In the genomic region with DNA sequence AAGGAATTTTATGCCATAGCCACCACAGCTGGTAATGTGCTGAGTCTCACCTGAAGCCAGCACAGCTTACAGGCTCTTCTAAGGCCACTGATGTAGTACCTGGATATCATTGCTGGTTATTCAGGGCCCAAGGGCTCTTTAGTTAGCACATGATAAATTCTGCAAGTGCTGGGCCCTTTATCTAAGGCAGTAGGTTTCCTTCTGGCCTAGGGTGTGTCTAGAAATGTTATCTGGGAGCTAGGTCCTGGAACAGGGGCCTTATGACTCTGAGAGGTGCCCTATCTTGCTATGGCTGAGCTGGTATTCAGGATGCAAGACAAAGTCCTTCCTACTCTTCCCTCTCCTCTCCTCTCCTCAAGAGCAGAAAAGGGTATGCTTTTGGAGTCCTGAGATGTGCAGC, we compare ENCODE assay signal across 20 cellular contexts.
"Had no signal": no experiment of that assay in that cellular context is flagged by ENCODE, and none has a peak within 500 bp of the region (broad histone marks: within the 10 kb centered on the region; RNA-seq: fewer than 3 reads in every experiment).

No MANE protein-coding gene starts in this region.

- H3K27me3 ChIP-seq: neural progenitor cell, ovary, tibial nerve, uterus had no signal

- H2AFZ ChIP-seq: neural progenitor cell had no signal

- H3K4me1 ChIP-seq: left ventricle myocardium inferior, neural progenitor cell, prostate gland, tibial nerve, uterus had no signal

- ATAC-seq: natural killer cell; right cardiac atrium; sciatic nerve; stimulated activated effector memory CD8-positive, alpha-beta T cell treated with anti-CD3 and anti-CD28 coated beads, Interleukin-12 subunit alpha, Interleukin-12 subunit beta, amount 100 ng/mL, for 72 hours; stimulated activated naive CD8-positive, alpha-beta T cell treated with anti-CD3 and anti-CD28 coated beads, Interleukin-15, amount 100 ng/mL, for 72 hours had no signal

- H3K27ac ChIP-seq: left ventricle myocardium inferior, neural progenitor cell, ovary, prostate gland, skin epidermis, tibial nerve, uterus had no signal

- H3K36me3 ChIP-seq: left ventricle myocardium inferior, neural progenitor cell, ovary, prostate gland, tibial nerve, uterus had no signal

- H3K4me2 ChIP-seq: neural progenitor cell had no signal

- DNase-seq: left ventricle myocardium inferior; naive B cell; natural killer cell; nephron progenitor cell; ovary; posterior cingulate gyrus; retina; right cardiac atrium; stimulated activated CD4-positive, alpha-beta T cell treated with anti-CD3 and anti-CD28 coated beads, Interleukin-4, amount 100 ng/mL, for 24 hours; stimulated activated naive CD4-positive, alpha-beta T cell treated with Interleukin-2 at 50 U/mL for 16 hours; stimulated activated naive CD8-positive, alpha-beta T cell treated with anti-CD3 and anti-CD28 coated beads, Interleukin-15, amount 100 ng/mL, for 72 hours; substantia nigra; uterus had no signal

- H3K4me3 ChIP-seq: left ventricle myocardium inferior, lung, neural progenitor cell, ovary, prostate gland, skin epidermis, tibial nerve, uterus had no signal

- H3K9me3 ChIP-seq: ovary, prostate gland, uterus had no signal
